Comparison of ENCODE assay signal across 20 cellular contexts in genomic region chr5:171899792-171900191, GRCh38.
A peak's percentile ranks its signal among the peaks of the same experiment; 100 is the strongest.
DNase-seq lines count a peak whose midpoint lies in the region; ATAC-seq and TF ChIP-seq lines count a peak whose summit lies in the region.
"Had no signal": no experiment of that assay in that cellular context is flagged by ENCODE, and none has a peak within 500 bp of the region (broad histone marks: within the 10 kb centered on the region; RNA-seq: fewer than 3 reads in every experiment).

No MANE protein-coding gene starts in this region.

- no peak overlapping the region for H2AFZ ChIP-seq in trophoblast cell (ENCODE audit: insufficient read depth, low read length, poor library complexity)

- no peak overlapping the region for H4K8ac ChIP-seq in trophoblast cell (ENCODE audit: low read depth, low read length)

- H2BK5ac ChIP-seq in trophoblast cell (ENCODE audit: low read depth, low read length, poor library complexity): no peak overlapping the region

- no peak overlapping the region for H3K23ac ChIP-seq in trophoblast cell (ENCODE audit: low read length)

- DNase-seq in ELF-1 (ENCODE audit: low read depth, low spot score): peak; percentile 10
- DNase-seq in WTC11 (ENCODE audit: low spot score): no peak
- peak; percentile 79 for DNase-seq in islet precursor cell
- DNase-seq in trophoblast cell: peak; percentile 71 to 87
- no peak for DNase-seq in activated CD4-positive, alpha-beta T cell treated with anti-CD3 and anti-CD28 coated beads, Interleukin-2, amount 10 ng/mL, durations not matched to agents 7 days and 5 days
- DNase-seq in tibial nerve (ENCODE audit: low spot score in 2 of 2): no peak
- DNase-seq: MM.1S, NCI-H1417, NCI-H1694, NCI-H2029 treated with DMSO at 0.1 percent for 48 hours, NCI-H2227 treated with DMSO at 0.1 percent for 48 hours, NCI-H69, SHP77 had no signal

- no peak overlapping the region for H3K18ac ChIP-seq in trophoblast cell (ENCODE audit: low read length)

- H3K27me3 ChIP-seq in trophoblast cell (ENCODE audit: insufficient read depth, low read length): no peaks in the 10 kb centered on the region
- H3K27me3 ChIP-seq in tibial nerve: no peaks in the 10 kb centered on the region

- H3K36me3 ChIP-seq in trophoblast cell (ENCODE audit: control insufficient read depth in 1 of 2, insufficient read depth in 2 of 2, low read length in 2 of 2): peaks cover 2 to 3% of the 10 kb centered on the region in 2 experiments
- H3K36me3 ChIP-seq in tibial nerve: no peaks in the 10 kb centered on the region

- no peak overlapping the region for H3K9ac ChIP-seq in trophoblast cell (ENCODE audit: low read length)
- H3K9ac ChIP-seq: KMS-11 had no signal

- no CpG with 5 or more reads among the region's 5 CpGs for WGBS in trophoblast cell (ENCODE audit: extremely low coverage, insufficient coverage, insufficient read length)
- 97 to 99% methylated on average over 5 of the region's 5 CpGs for WGBS in tibial nerve, 2 donors

- H3K4me3 ChIP-seq in trophoblast cell (ENCODE audit: low read depth, low read length) (no peak overlapping the region), tibial nerve (no peak overlapping the region)
- H3K4me3 ChIP-seq: SK-N-MC had no signal

- CTCF ChIA-PET in WTC11 (lab: Charles Lee): interaction anchor here (0.6 to 2.3 kb wide), 6 partner anchors 13 to 575 kb away, joined by 3 to 13 read pairs (median 3); no protein-coding TSS in a partner anchor
- CTCF ChIA-PET in activated CD4-positive, alpha-beta T cell treated with anti-CD3 and anti-CD28 coated beads, Interleukin-2, amount 10 ng/mL, durations not matched to agents 7 days and 5 days (lab: Charles Lee): interaction anchor here (0.6 kb wide), 1 partner anchor 439 kb away, joined by 3 read pairs; no protein-coding TSS in a partner anchor

- no peak overlapping the region for H4K12ac ChIP-seq in trophoblast cell (ENCODE audit: low read depth, low read length)

- no peaks in the 10 kb centered on the region for H3K79me1 ChIP-seq in trophoblast cell (ENCODE audit: low read length)

- no peak overlapping the region for H2BK12ac ChIP-seq in trophoblast cell (ENCODE audit: low read length)

- H3K9me3 ChIP-seq in trophoblast cell (ENCODE audit: insufficient read depth, low read depth, low read length) (no peaks in the 10 kb centered on the region), tibial nerve (no peaks in the 10 kb centered on the region)

- H3K27ac Mint-ChIP-seq in WTC11: peak overlapping the region; percentile 41; the same call in 1 of the 2 replicates
- no peak overlapping the region for H3K27ac Mint-ChIP-seq in activated CD4-positive, alpha-beta T cell treated with anti-CD3 and anti-CD28 coated beads, Interleukin-2, amount 10 ng/mL, durations not matched to agents 7 days and 5 days
- H3K27ac Mint-ChIP-seq: IgD-negative memory B cell had no signal

- H2AK5ac ChIP-seq in trophoblast cell (ENCODE audit: low read length): no peak overlapping the region

- no peak for TF ChIP-seq POLR2A in tibial nerve (IDR thresholded peaks at IDR 0.05)

- H3K27me3 Mint-ChIP-seq in WTC11 (ENCODE audit: low read depth): no peaks in the 10 kb centered on the region
- no peaks in the 10 kb centered on the region for H3K27me3 Mint-ChIP-seq in activated CD4-positive, alpha-beta T cell treated with anti-CD3 and anti-CD28 coated beads, Interleukin-2, amount 10 ng/mL, durations not matched to agents 7 days and 5 days
- H3K27me3 Mint-ChIP-seq: IgD-negative memory B cell had no signal

- H3K4me2 ChIP-seq in trophoblast cell (ENCODE audit: low read length): no peak overlapping the region
- H3K4me2 ChIP-seq: KMS-11 had no signal

- no peak overlapping the region for H3K14ac ChIP-seq in trophoblast cell (ENCODE audit: low read length)

- no peak overlapping the region for H3K4ac ChIP-seq in trophoblast cell (ENCODE audit: low read depth, low read length)

- no peak overlapping the region for H3K4me3 Mint-ChIP-seq in WTC11
- H3K4me3 Mint-ChIP-seq in activated CD4-positive, alpha-beta T cell treated with anti-CD3 and anti-CD28 coated beads, Interleukin-2, amount 10 ng/mL, durations not matched to agents 7 days and 5 days: no peak overlapping the region
- H3K4me3 Mint-ChIP-seq: IgD-negative memory B cell had no signal

- TF ChIP-seq CTCF in WTC11 (IDR thresholded peaks at IDR 0.05): no peak
- TF ChIP-seq CTCF in tibial nerve (IDR thresholded peaks at IDR 0.05): no peak

- H3K4me1 Mint-ChIP-seq in WTC11: peaks cover 14% of the 10 kb centered on the region
- peaks cover 6% of the 10 kb centered on the region for H3K4me1 Mint-ChIP-seq in activated CD4-positive, alpha-beta T cell treated with anti-CD3 and anti-CD28 coated beads, Interleukin-2, amount 10 ng/mL, durations not matched to agents 7 days and 5 days

- no peaks in the 10 kb centered on the region for H3K79me2 ChIP-seq in trophoblast cell (ENCODE audit: control insufficient read depth, insufficient read depth, low read length, poor library complexity)

- POLR2A ChIA-PET in WTC11 (lab: Charles Lee): no interaction called here
- POLR2A ChIA-PET in activated CD4-positive, alpha-beta T cell treated with anti-CD3 and anti-CD28 coated beads, Interleukin-2, amount 10 ng/mL, durations not matched to agents 7 days and 5 days (lab: Charles Lee): no interaction called here

- peak; percentile 78 for ATAC-seq in WTC11
- ATAC-seq in GM18907 (IDR thresholded peaks at IDR 0.05; ENCODE audit: unreplicated experiment): no peak
- ATAC-seq: Panc1 had no signal

- no peaks in the 10 kb centered on the region; the same call in 1 of the 2 replicates for H3K36me3 Mint-ChIP-seq in WTC11
- peaks cover 21% of the 10 kb centered on the region for H3K36me3 Mint-ChIP-seq in activated CD4-positive, alpha-beta T cell treated with anti-CD3 and anti-CD28 coated beads, Interleukin-2, amount 10 ng/mL, durations not matched to agents 7 days and 5 days (ENCODE audit: low read depth)

- H3K27ac ChIP-seq in trophoblast cell (ENCODE audit: low read depth, low read length) (no peak overlapping the region), tibial nerve (no peak overlapping the region)
- H3K27ac ChIP-seq: HL-60, KMS-11, RWPE1, SK-N-MC had no signal

- H3K9me3 Mint-ChIP-seq in WTC11: no peaks in the 10 kb centered on the region
- H3K9me3 Mint-ChIP-seq in activated CD4-positive, alpha-beta T cell treated with anti-CD3 and anti-CD28 coated beads, Interleukin-2, amount 10 ng/mL, durations not matched to agents 7 days and 5 days: no peaks in the 10 kb centered on the region
- H3K9me3 Mint-ChIP-seq: IgD-negative memory B cell had no signal

- H4K91ac ChIP-seq in trophoblast cell (ENCODE audit: low read depth, low read length): no peak overlapping the region

- no peak for TF ChIP-seq EP300 in tibial nerve (IDR thresholded peaks at IDR 0.05)

- no peak overlapping the region for H2BK120ac ChIP-seq in trophoblast cell (ENCODE audit: insufficient read depth, low read length, poor library complexity)

- H3K4me1 ChIP-seq in trophoblast cell (ENCODE audit: control insufficient read depth in 1 of 2, insufficient read depth in 2 of 2, low read length in 2 of 2): no peaks in the 10 kb centered on the region
- peaks cover 0 to 6% (median 0%) of the 10 kb centered on the region in 4 donors for H3K4me1 ChIP-seq in tibial nerve

TF ChIP-seq in WTC11, 78 proteins besides CTCF, POLR2A, EP300 and RAD21:
- TF ChIP-seq ZNF138 (CRISPR knock-in tag; conservative IDR thresholded peaks at IDR 0.05) (no peak), EMX1 (CRISPR knock-in tag; IDR thresholded peaks at IDR 0.05) (no peak), CREB1 (CRISPR knock-in tag; IDR thresholded peaks at IDR 0.05) (no peak), ATF1 (CRISPR knock-in tag; IDR thresholded peaks at IDR 0.05) (no peak), FOXJ3 (CRISPR knock-in tag; IDR thresholded peaks at IDR 0.05; ENCODE audit: borderline replicate concordance) (no peak), PREB (CRISPR knock-in tag; IDR thresholded peaks at IDR 0.05; ENCODE audit: borderline replicate concordance) (no peak)

Comparison
In these comparisons a context has a peak if more than half of its experiments do, and no peak if none do; other contexts are left out.
1. DNase-seq: peak in ELF-1 (single experiment), islet precursor cell (single experiment) and trophoblast cell (2 of 2); none in WTC11 (single experiment), activated CD4-positive, alpha-beta T cell treated with anti-CD3 and anti-CD28 coated beads, Interleukin-2, amount 10 ng/mL, durations not matched to agents 7 days and 5 days (single experiment) and tibial nerve (0 of 2).